Comparison of ENCODE assay signal across 11 cellular contexts in the genomic region with DNA sequence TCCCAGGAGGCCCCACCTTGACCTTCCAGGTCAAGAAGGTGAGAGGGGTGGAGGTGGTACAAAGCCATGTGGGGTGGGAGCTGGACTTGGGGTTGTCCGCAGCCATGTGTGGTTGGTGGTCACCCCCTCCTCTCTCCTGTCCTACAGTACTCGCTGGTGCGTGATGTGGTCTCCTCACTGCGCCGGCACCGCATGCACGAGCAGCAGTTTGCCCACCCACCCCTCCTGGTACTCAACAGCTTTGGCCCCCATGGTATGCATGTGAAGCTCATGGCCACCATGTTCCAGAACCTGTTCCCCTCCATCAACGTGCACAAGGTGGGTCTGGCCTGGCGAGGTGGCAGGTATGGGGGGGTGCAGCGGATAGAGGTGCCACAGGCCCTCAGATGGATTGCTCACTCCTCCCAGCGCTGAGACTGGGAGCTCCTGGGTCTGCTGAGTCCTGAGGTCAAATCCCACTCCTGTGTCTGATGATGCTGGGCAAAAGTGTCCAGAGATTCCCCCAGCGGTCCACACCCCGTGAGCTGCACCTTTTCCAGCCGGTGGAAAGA. TPM values are rescaled to one million over a fixed set of nuclear protein-coding genes. Genes with fewer than 3 reads are reported as not detected.
DNase-seq lines count a peak whose midpoint lies in the region; FAIRE-seq and TF ChIP-seq lines count a peak whose summit lies in the region.
"Had no signal": no experiment of that assay in that cellular context is flagged by ENCODE, and none has a peak within 500 bp of the region (broad histone marks: within the 10 kb centered on the region; RNA-seq: fewer than 3 reads in every experiment).

No MANE protein-coding gene starts in this region.

- H3K27ac Mint-ChIP-seq in Calu3 (ENCODE audit: unreplicated experiment): no peak overlapping the region
- no peak overlapping the region for H3K27ac Mint-ChIP-seq in glutamatergic neuron (ENCODE audit: unreplicated experiment)

- H3K36me3 Mint-ChIP-seq in Calu3 (ENCODE audit: insufficient read depth, unreplicated experiment) (peaks cover 58% of the 10 kb centered on the region), glutamatergic neuron (ENCODE audit: unreplicated experiment) (no peaks in the 10 kb centered on the region)

- no peak for DNase-seq in Calu3
- DNase-seq in MG63: no peak
- DNase-seq in glutamatergic neuron: no peak
- DNase-seq in RCC 7860 (ENCODE audit: low spot score): no peak
- DNase-seq in substantia nigra (lab: John Stamatoyannopoulos, UW): no peak
- no peak for DNase-seq in NAMALWA (ENCODE audit: low spot score)
- DNase-seq: activated gamma-delta T cell, left lung, NCI-H1436 treated with DMSO at 0.1 percent for 48 hours, SIG-M5, thyroid gland had no signal

- H3K9me3 ChIP-seq in MG63: no peaks in the 10 kb centered on the region
- H3K9me3 ChIP-seq: left lung, thyroid gland had no signal

- BruUV-seq in Calu3 (replicated peaks; lab: Mats Ljungman, UMichigan): no TSS peak

- CTCF ChIA-PET in Calu3 (lab: Charles Lee): no interaction called here

- no peak overlapping the region for H3K27ac ChIP-seq in substantia nigra (ENCODE audit: low read depth, low read length, poor library complexity, severe bottlenecking)
- H3K27ac ChIP-seq: thyroid gland had no signal

- peak overlapping the region; percentile 89 for H3K4me3 ChIP-seq in MG63

- H3K9me3 Mint-ChIP-seq in Calu3 (ENCODE audit: low read depth, unreplicated experiment): no peaks in the 10 kb centered on the region
- H3K9me3 Mint-ChIP-seq in glutamatergic neuron (ENCODE audit: unreplicated experiment): peaks cover 10% of the 10 kb centered on the region

- intact Hi-C loops in Calu3 (cut with micrococcal nuclease; ENCODE audit: unreplicated experiment): no loop called here

- TF ChIP-seq CTCF in Calu3 (IDR thresholded peaks at IDR 0.05; ENCODE audit: unreplicated experiment) (no peak), glutamatergic neuron (IDR thresholded peaks at IDR 0.05; ENCODE audit: partially characterized antibody, unreplicated experiment) (no peak)

- H3K27me3 Mint-ChIP-seq in Calu3 (ENCODE audit: unreplicated experiment) (peaks cover 14% of the 10 kb centered on the region), glutamatergic neuron (ENCODE audit: unreplicated experiment) (peaks cover 2% of the 10 kb centered on the region)

- H3K4me1 Mint-ChIP-seq in Calu3 (ENCODE audit: low read depth, unreplicated experiment) (peaks cover 18% of the 10 kb centered on the region), glutamatergic neuron (ENCODE audit: low read depth, unreplicated experiment) (peaks cover 5% of the 10 kb centered on the region)

- H3K4me3 Mint-ChIP-seq in Calu3 (ENCODE audit: low read depth, unreplicated experiment): peak overlapping the region; percentile 84
- peak overlapping the region; percentile 85 for H3K4me3 Mint-ChIP-seq in glutamatergic neuron (ENCODE audit: unreplicated experiment)

- FAIRE-seq in RCC 7860 (lab: Jason Lieb, UNC): no peak

- no peaks in the 10 kb centered on the region for H3K27me3 ChIP-seq in MG63
- H3K27me3 ChIP-seq: left lung, thyroid gland had no signal

- peaks cover 56% of the 10 kb centered on the region for H3K36me3 ChIP-seq in MG63

RNA-seq across cellular contexts. Expression of gene PPAN, which starts 1.7 kb away (rescaled TPM):
- total RNA-seq in Calu3 (2022): 52.2 and 56.4 TPM in 2 replicates
- total RNA-seq in MG63 (2014; rRNA removed; shearing (Covaris generic); ENCODE audit: low replicate concordance): 128 and 155 TPM in 2 replicates
- 44.5 TPM for total RNA-seq in glutamatergic neuron (ENCODE audit: unreplicated experiment)

RNA-seq across cellular contexts. Expression of gene P2RY11, which starts 3.6 kb away (rescaled TPM):
- total RNA-seq in Calu3 (2022) (20.7 and 25.2 TPM in 2 replicates), glutamatergic neuron (ENCODE audit: unreplicated experiment) (21.6 TPM)
- total RNA-seq in MG63 (2014; rRNA removed; shearing (Covaris generic); ENCODE audit: low replicate concordance): 2.0 and 5.9 TPM in 2 replicates

RNA-seq across cellular contexts. Expression of gene ANGPTL6, which starts 5.4 kb away (rescaled TPM):
- total RNA-seq in Calu3 (2022) (0.59 and 1.2 TPM in 2 replicates), glutamatergic neuron (ENCODE audit: unreplicated experiment) (not detected)
- not detected in 2 replicates for total RNA-seq in MG63 (2014; rRNA removed; shearing (Covaris generic); ENCODE audit: low replicate concordance)

RNA-seq across cellular contexts. Expression of gene EIF3G, which starts 11.8 kb away (rescaled TPM):
- total RNA-seq in Calu3 (2022): 143 and 149 TPM in 2 replicates
- 677 and 743 TPM in 2 replicates for total RNA-seq in MG63 (2014; rRNA removed; shearing (Covaris generic); ENCODE audit: low replicate concordance)
- 155 TPM for total RNA-seq in glutamatergic neuron (ENCODE audit: unreplicated experiment)

RNA-seq across cellular contexts. Expression of gene SHFL, which starts 21.8 kb away (rescaled TPM):
- 37.3 and 61.5 TPM in 2 replicates for total RNA-seq in Calu3 (2022)
- 22.5 and 28.9 TPM in 2 replicates for total RNA-seq in MG63 (2014; rRNA removed; shearing (Covaris generic); ENCODE audit: low replicate concordance)
- 0.20 TPM for total RNA-seq in glutamatergic neuron (ENCODE audit: unreplicated experiment)
